Comparison of ENCODE assay signal across 21 cellular contexts in the genomic region with DNA sequence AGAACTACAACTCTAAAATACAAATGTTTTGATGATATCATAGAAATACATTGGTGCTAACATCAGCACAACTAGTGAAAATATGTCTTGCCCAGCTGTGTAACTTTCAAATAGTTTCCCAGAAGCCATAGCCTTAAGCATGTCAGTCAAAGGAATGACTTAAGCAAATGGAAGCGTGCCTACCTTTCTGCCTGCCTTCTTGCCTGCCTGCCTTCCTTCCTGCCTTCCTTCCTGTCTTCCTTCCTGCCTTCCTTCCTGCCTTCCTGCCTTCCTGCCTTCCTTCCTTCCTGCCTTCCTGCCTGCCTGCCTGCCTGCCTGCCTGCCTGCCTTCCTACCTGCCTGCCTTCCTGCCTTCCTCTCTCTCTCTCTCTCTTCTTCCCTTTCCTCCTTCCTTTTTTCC.
"Had no signal": no experiment of that assay in that cellular context is flagged by ENCODE, and none has a peak within 500 bp of the region (broad histone marks: within the 10 kb centered on the region; RNA-seq: fewer than 3 reads in every experiment).

No MANE protein-coding gene starts in this region.

- H3K9me3 ChIP-seq: spleen, tibial artery had no signal

- ATAC-seq: left colon; left ventricle myocardium superior; naive thymus-derived CD4-positive, alpha-beta T cell; sciatic nerve; stimulated activated memory B cell treated with anti-CD40 and anti-IgM and Interleukin-4, amounts not matched to agents 10 μg/mL and 1 μg/mL and 100 μg/mL, for 72 hours had no signal

- H3K27me3 Mint-ChIP-seq: stimulated activated memory B cell treated with anti-CD40 and anti-IgM and Interleukin-4, amounts not matched to agents 10 μg/mL and 1 μg/mL and 100 μg/mL, for 72 hours; stimulated activated naive CD8-positive, alpha-beta T cell treated with anti-CD3 and anti-CD28 coated beads, Interleukin-15, Interleukin-2, amounts not matched to agents 100 ng/mL and 50 ng/mL, for 24 hours had no signal

- H3K4me3 ChIP-seq: coronary artery, hepatocyte, lung, neural progenitor cell, spleen, tibial artery had no signal

- H3K27ac Mint-ChIP-seq: endodermal cell; neural progenitor cell; stimulated activated memory B cell treated with anti-CD40 and anti-IgM and Interleukin-4, amounts not matched to agents 10 μg/mL and 1 μg/mL and 100 μg/mL, for 72 hours; stimulated activated naive CD8-positive, alpha-beta T cell treated with anti-CD3 and anti-CD28 coated beads, Interleukin-15, Interleukin-2, amounts not matched to agents 100 ng/mL and 50 ng/mL, for 24 hours had no signal

- H3K9me3 Mint-ChIP-seq: endodermal cell, neural progenitor cell had no signal

- DNase-seq: effector CD4-positive, alpha-beta T cell; endodermal cell; erythroblast; foreskin melanocyte; head of caudate nucleus; left colon; left ventricle myocardium superior; naive thymus-derived CD4-positive, alpha-beta T cell; occipital lobe; spleen; stimulated activated CD4-positive, alpha-beta T cell treated with anti-CD3 and anti-CD28 coated beads, Interleukin-15, amount 100 ng/mL, for 24 hours; stimulated activated CD4-positive, alpha-beta T cell treated with anti-CD3 and anti-CD28 coated beads, Interleukin-1b, Interleukin-23, amount 100 ng/mL, for 48 hours; stimulated activated CD4-positive, alpha-beta T cell treated with anti-CD3 and anti-CD28 coated beads, Interleukin-4, amount 100 ng/mL, for 24 hours; tibial artery had no signal

- H3K27me3 ChIP-seq: hepatocyte, neural progenitor cell, spleen, tibial artery had no signal

- H3K4me3 Mint-ChIP-seq: endodermal cell; naive thymus-derived CD4-positive, alpha-beta T cell; neural progenitor cell; stimulated activated memory B cell treated with anti-CD40 and anti-IgM and Interleukin-4, amounts not matched to agents 10 μg/mL and 1 μg/mL and 100 μg/mL, for 72 hours; stimulated activated naive CD8-positive, alpha-beta T cell treated with anti-CD3 and anti-CD28 coated beads, Interleukin-15, Interleukin-2, amounts not matched to agents 100 ng/mL and 50 ng/mL, for 24 hours had no signal

- H3K36me3 ChIP-seq: neural progenitor cell, spleen, tibial artery had no signal

- H3K36me3 Mint-ChIP-seq: naive thymus-derived CD4-positive, alpha-beta T cell; stimulated activated memory B cell treated with anti-CD40 and anti-IgM and Interleukin-4, amounts not matched to agents 10 μg/mL and 1 μg/mL and 100 μg/mL, for 72 hours had no signal
